In the genomic region with DNA sequence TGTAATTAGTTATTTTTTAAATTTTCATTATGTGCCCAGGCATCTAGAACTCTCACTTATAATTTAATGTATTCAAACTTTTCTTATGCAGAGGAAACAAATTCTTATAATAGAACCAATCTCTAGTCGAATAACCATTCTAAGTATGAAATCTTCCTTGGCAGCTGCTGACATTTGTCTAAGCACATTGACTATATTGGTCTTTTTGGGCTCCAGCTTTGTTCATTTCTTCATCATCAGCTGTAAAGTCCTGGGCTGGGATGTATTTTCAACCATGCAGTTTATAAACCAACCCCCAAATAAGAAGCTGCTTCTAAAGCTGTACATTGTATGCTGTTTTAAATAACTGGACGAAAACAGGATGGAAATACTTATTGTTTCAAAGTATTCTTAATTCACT, we compare ENCODE assay signal across 22 cellular contexts.
"Had no signal": no experiment of that assay in that cellular context is flagged by ENCODE, and none has a peak within 500 bp of the region (broad histone marks: within the 10 kb centered on the region; RNA-seq: fewer than 3 reads in every experiment).

No MANE protein-coding gene starts in this region.

- DNase-seq: activated CD4-positive, alpha-beta T cell treated with anti-CD3 and anti-CD28 coated beads for 4 hours; activated CD4-positive, alpha-beta T cell treated with anti-CD3 and anti-CD28 coated beads, Interleukin-2, amount 50 U/mL, for 4 hours; activated CD8-positive, alpha-beta memory T cell treated with anti-CD3 and anti-CD28 coated beads, Interleukin-2, amount 50 U/mL, for 48 hours; activated CD8-positive, alpha-beta T cell treated with anti-CD3 and anti-CD28 coated beads, Interleukin-2, amount 10 ng/mL, durations not matched to agents 7 days and 5 days; activated effector memory CD4-positive, alpha-beta T cell treated with Interleukin-2 at 50 U/mL for 16 hours; activated naive CD4-positive, alpha-beta T cell; activated T-cell treated with anti-CD3 and anti-CD28 coated beads, Interleukin-2, amount 50 U/mL, for 1 hour; aorta; central memory CD4-positive, alpha-beta T cell; MM.1S; NCI-H1105; NCI-H1436; NCI-H1694 treated with DMSO at 0.1 percent for 48 hours; NCI-H2029 treated with DMSO at 0.1 percent for 48 hours; NCI-H345; NCI-H510A; NCI-H69; SW 1271 had no signal

- H3K9me3 Mint-ChIP-seq: activated naive CD4-positive, alpha-beta T cell treated with anti-CD3 and anti-CD28 coated beads, Interleukin-2, amount 50 U/mL, for 24 hours had no signal

- H3K27ac Mint-ChIP-seq: activated CD8-positive, alpha-beta T cell treated with anti-CD3 and anti-CD28 coated beads, Interleukin-2, amount 10 ng/mL, durations not matched to agents 7 days and 5 days; activated naive CD4-positive, alpha-beta T cell treated with anti-CD3 and anti-CD28 coated beads, Interleukin-2, amount 50 U/mL, for 24 hours had no signal

- H3K4me3 ChIP-seq: SK-N-MC had no signal

- ATAC-seq: activated CD4-positive, CD25-positive, alpha-beta regulatory T cell treated with anti-CD3 and anti-CD28 coated beads, Interleukin-2, amount 50 U/mL, for 24 hours; activated CD8-positive, alpha-beta T cell treated with anti-CD3 and anti-CD28 coated beads, Interleukin-2, amount 10 ng/mL, durations not matched to agents 7 days and 5 days had no signal

- H3K4me3 Mint-ChIP-seq: activated CD8-positive, alpha-beta T cell treated with anti-CD3 and anti-CD28 coated beads, Interleukin-2, amount 10 ng/mL, durations not matched to agents 7 days and 5 days; T-helper 2 cell treated with Interferon-gamma antibody and Interleukin-4, amounts not matched to agents 5 μg/mL and 100 μg/mL, for 36 hours had no signal

- H3K27ac ChIP-seq: SK-N-MC had no signal
